Comparison of ENCODE assay signal across 1 cellular context in the genomic region with DNA sequence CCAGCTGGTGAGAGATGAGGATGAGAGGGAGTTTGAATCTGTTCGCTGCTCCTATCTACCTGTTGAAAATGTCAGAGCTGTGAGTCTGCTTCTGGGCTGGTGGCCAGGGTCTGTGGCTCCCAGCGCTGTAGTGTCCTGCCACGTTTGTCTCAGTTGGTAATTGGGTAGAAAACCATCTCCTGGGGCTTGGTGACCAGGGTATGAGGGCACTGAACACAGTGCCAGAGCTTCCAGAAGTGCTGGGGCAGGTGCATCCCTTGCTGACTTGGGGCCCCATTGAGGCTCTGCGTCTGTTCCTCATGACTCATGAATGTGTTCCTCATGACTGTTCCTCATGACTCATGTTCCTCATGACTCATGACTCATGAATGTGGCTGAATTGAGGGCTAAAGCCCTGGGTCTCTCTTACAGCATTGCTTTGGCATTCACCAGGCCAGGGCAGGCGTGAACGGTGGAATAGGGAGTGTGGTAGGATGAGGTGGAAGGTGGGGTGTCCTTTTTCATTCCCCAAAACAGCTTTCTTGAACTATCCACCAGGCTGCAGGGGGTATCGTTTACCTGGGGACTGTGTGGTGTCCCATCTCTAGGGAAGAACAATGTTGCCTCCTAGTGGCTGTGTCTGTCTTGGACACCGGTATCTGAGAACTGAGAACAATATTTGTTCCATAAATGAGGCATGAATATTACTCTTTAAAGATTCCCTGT.
TF ChIP-seq lines count a peak whose summit lies in the region.

No MANE protein-coding gene starts in this region.

TF ChIP-seq in K562, 482 proteins besides CTCF, POLR2A, EP300 and RAD21 (continued from another document and continues in another):
- TF ChIP-seq, protein P1, sequence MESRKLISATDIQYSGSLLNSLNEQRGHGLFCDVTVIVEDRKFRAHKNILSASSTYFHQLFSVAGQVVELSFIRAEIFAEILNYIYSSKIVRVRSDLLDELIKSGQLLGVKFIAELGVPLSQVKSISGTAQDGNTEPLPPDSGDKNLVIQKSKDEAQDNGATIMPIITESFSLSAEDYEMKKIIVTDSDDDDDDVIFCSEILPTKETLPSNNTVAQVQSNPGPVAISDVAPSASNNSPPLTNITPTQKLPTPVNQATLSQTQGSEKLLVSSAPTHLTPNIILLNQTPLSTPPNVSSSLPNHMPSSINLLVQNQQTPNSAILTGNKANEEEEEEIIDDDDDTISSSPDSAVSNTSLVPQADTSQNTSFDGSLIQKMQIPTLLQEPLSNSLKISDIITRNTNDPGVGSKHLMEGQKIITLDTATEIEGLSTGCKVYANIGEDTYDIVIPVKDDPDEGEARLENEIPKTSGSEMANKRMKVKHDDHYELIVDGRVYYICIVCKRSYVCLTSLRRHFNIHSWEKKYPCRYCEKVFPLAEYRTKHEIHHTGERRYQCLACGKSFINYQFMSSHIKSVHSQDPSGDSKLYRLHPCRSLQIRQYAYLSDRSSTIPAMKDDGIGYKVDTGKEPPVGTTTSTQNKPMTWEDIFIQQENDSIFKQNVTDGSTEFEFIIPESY (CRISPR knock-in tag; IDR thresholded peaks at IDR 0.05) = no peak
- no peak for TF ChIP-seq CSDE1 (IDR thresholded peaks at IDR 0.05)
- TF ChIP-seq LARP7 (IDR thresholded peaks at IDR 0.05) = no peak
- TF ChIP-seq SIRT6 (IDR thresholded peaks at IDR 0.05; ENCODE audit: low read depth, low read length) = no peak
- no peak for TF ChIP-seq NR2F6 (CRISPR knock-in tag; IDR thresholded peaks at IDR 0.05)
- TF ChIP-seq, protein P2, sequence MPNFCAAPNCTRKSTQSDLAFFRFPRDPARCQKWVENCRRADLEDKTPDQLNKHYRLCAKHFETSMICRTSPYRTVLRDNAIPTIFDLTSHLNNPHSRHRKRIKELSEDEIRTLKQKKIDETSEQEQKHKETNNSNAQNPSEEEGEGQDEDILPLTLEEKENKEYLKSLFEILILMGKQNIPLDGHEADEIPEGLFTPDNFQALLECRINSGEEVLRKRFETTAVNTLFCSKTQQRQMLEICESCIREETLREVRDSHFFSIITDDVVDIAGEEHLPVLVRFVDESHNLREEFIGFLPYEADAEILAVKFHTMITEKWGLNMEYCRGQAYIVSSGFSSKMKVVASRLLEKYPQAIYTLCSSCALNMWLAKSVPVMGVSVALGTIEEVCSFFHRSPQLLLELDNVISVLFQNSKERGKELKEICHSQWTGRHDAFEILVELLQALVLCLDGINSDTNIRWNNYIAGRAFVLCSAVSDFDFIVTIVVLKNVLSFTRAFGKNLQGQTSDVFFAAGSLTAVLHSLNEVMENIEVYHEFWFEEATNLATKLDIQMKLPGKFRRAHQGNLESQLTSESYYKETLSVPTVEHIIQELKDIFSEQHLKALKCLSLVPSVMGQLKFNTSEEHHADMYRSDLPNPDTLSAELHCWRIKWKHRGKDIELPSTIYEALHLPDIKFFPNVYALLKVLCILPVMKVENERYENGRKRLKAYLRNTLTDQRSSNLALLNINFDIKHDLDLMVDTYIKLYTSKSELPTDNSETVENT (CRISPR knock-in tag; IDR thresholded peaks at IDR 0.05) = no peak
- no peak for TF ChIP-seq FUS (optimal IDR thresholded peaks at IDR 0.05; ENCODE audit: low read depth, low read length)
- TF ChIP-seq MYNN (IDR thresholded peaks at IDR 0.05) = 0 out of 2 replicates have a peak, but pooled peaks have one; percentile 67
- TF ChIP-seq MYNN (CRISPR knock-in tag; IDR thresholded peaks at IDR 0.05) = no peak
- TF ChIP-seq CBX2 (IDR thresholded peaks at IDR 0.05; ENCODE audit: insufficient read depth, low read length, poor library complexity, severe bottlenecking) = no peak
- TF ChIP-seq ZC3H4 (CRISPR knock-in tag; IDR thresholded peaks at IDR 0.05; ENCODE audit: borderline replicate concordance) = no peak
- TF ChIP-seq E2F3 (CRISPR knock-in tag; IDR thresholded peaks at IDR 0.05) = no peak
- TF ChIP-seq ZNF165 (CRISPR knock-in tag; IDR thresholded peaks at IDR 0.05; ENCODE audit: borderline replicate concordance) = no peak
- TF ChIP-seq BRD4 (IDR thresholded peaks at IDR 0.05) = no peak
- TF ChIP-seq, protein P3, sequence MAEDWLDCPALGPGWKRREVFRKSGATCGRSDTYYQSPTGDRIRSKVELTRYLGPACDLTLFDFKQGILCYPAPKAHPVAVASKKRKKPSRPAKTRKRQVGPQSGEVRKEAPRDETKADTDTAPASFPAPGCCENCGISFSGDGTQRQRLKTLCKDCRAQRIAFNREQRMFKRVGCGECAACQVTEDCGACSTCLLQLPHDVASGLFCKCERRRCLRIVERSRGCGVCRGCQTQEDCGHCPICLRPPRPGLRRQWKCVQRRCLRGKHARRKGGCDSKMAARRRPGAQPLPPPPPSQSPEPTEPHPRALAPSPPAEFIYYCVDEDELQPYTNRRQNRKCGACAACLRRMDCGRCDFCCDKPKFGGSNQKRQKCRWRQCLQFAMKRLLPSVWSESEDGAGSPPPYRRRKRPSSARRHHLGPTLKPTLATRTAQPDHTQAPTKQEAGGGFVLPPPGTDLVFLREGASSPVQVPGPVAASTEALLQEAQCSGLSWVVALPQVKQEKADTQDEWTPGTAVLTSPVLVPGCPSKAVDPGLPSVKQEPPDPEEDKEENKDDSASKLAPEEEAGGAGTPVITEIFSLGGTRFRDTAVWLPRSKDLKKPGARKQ (CRISPR knock-in tag; IDR thresholded peaks at IDR 0.05) = no peak
- no peak for TF ChIP-seq SAFB (IDR thresholded peaks at IDR 0.05; ENCODE audit: borderline replicate concordance, low read depth, low read length)
- no peak for TF ChIP-seq YY1 (IDR thresholded peaks at IDR 0.05; ENCODE audit: borderline replicate concordance in 1 of 3, control insufficient read depth in 1 of 3, extremely low read depth in 1 of 3, insufficient read depth in 3 of 3, insufficient read length in 1 of 3, insufficient replicate concordance in 2 of 3, low read depth in 1 of 3, low read length in 2 of 3)
- peak; percentile 100 for TF ChIP-seq JUN (IDR thresholded peaks at IDR 0.05; ENCODE audit: borderline replicate concordance, low read depth, low read length)
- peak; percentile 90 for TF ChIP-seq JUN (CRISPR knock-in tag; IDR thresholded peaks at IDR 0.05; ENCODE audit: borderline replicate concordance)
- peak; percentile 99 for TF ChIP-seq BRD9 (IDR thresholded peaks at IDR 0.05; ENCODE audit: low read depth, partially characterized antibody)
- TF ChIP-seq, protein P4, sequence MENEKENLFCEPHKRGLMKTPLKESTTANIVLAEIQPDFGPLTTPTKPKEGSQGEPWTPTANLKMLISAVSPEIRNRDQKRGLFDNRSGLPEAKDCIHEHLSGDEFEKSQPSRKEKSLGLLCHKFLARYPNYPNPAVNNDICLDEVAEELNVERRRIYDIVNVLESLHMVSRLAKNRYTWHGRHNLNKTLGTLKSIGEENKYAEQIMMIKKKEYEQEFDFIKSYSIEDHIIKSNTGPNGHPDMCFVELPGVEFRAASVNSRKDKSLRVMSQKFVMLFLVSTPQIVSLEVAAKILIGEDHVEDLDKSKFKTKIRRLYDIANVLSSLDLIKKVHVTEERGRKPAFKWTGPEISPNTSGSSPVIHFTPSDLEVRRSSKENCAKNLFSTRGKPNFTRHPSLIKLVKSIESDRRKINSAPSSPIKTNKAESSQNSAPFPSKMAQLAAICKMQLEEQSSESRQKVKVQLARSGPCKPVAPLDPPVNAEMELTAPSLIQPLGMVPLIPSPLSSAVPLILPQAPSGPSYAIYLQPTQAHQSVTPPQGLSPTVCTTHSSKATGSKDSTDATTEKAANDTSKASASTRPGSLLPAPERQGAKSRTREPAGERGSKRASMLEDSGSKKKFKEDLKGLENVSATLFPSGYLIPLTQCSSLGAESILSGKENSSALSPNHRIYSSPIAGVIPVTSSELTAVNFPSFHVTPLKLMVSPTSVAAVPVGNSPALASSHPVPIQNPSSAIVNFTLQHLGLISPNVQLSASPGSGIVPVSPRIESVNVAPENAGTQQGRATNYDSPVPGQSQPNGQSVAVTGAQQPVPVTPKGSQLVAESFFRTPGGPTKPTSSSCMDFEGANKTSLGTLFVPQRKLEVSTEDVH (IDR thresholded peaks at IDR 0.05; ENCODE audit: low read depth, partially characterized antibody) = no peak
- TF ChIP-seq, protein P5, sequence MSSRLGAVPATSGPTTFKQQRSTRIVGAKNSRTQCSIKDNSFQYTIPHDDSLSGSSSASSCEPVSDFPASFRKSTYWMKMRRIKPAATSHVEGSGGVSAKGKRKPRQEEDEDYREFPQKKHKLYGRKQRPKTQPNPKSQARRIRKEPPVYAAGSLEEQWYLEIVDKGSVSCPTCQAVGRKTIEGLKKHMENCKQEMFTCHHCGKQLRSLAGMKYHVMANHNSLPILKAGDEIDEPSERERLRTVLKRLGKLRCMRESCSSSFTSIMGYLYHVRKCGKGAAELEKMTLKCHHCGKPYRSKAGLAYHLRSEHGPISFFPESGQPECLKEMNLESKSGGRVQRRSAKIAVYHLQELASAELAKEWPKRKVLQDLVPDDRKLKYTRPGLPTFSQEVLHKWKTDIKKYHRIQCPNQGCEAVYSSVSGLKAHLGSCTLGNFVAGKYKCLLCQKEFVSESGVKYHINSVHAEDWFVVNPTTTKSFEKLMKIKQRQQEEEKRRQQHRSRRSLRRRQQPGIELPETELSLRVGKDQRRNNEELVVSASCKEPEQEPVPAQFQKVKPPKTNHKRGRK (tag; IDR thresholded peaks at IDR 0.05) = no peak
- TF ChIP-seq STAT5B (CRISPR knock-in tag; IDR thresholded peaks at IDR 0.05) = no peak
- TF ChIP-seq FOXJ2 (tag; IDR thresholded peaks at IDR 0.05) = peak; percentile 75; the same call in 1 of the 2 replicates
- TF ChIP-seq JUNB (CRISPR knock-in tag; conservative IDR thresholded peaks at IDR 0.05) = peak; percentile 100
- peak; percentile 71 for TF ChIP-seq DIDO1 (tag; IDR thresholded peaks at IDR 0.05; ENCODE audit: low read depth)
- no peak for TF ChIP-seq TAF15 (IDR thresholded peaks at IDR 0.05; ENCODE audit: low read depth, low read length)
- no peak for TF ChIP-seq MCM5 (IDR thresholded peaks at IDR 0.05; ENCODE audit: low read depth)
- no peak for TF ChIP-seq POU5F1 (IDR thresholded peaks at IDR 0.05; ENCODE audit: borderline replicate concordance, low read depth, low read length, partially characterized antibody)
- no peak for TF ChIP-seq GTF2E2 (tag; IDR thresholded peaks at IDR 0.05)
- TF ChIP-seq CBX1 (IDR thresholded peaks at IDR 0.05; ENCODE audit: low read depth) = no peak
- no peak for TF ChIP-seq ZNF436 (CRISPR knock-in tag; IDR thresholded peaks at IDR 0.05)
- TF ChIP-seq ZNF830 (CRISPR knock-in tag; IDR thresholded peaks at IDR 0.05) = no peak
- TF ChIP-seq RCOR1 (IDR thresholded peaks at IDR 0.05; ENCODE audit: borderline replicate concordance in 1 of 2, low read depth in 2 of 2, low read length in 2 of 2) = peak in 1 of 2 experiments; percentile 81; a peak in 2 of 4 replicates
- TF ChIP-seq ZC3H11A (IDR thresholded peaks at IDR 0.05; ENCODE audit: low read depth, low read length) = no peak
- TF ChIP-seq ZNF133 (CRISPR knock-in tag; IDR thresholded peaks at IDR 0.05) = no peak
- no peak for TF ChIP-seq MEF2A (IDR thresholded peaks at IDR 0.05; ENCODE audit: control insufficient read depth, low read depth, low read length)
- no peak; the same call in 1 of the 2 replicates for TF ChIP-seq RAD51 (IDR thresholded peaks at IDR 0.05; ENCODE audit: borderline replicate concordance, low read depth)
- no peak for TF ChIP-seq ZNF780A (CRISPR knock-in tag; IDR thresholded peaks at IDR 0.05)
- no peak for TF ChIP-seq HDAC3 (IDR thresholded peaks at IDR 0.05; ENCODE audit: borderline replicate concordance, partially characterized antibody)
- TF ChIP-seq SRF (CRISPR knock-in tag; IDR thresholded peaks at IDR 0.05) = no peak
- TF ChIP-seq, protein P6, sequence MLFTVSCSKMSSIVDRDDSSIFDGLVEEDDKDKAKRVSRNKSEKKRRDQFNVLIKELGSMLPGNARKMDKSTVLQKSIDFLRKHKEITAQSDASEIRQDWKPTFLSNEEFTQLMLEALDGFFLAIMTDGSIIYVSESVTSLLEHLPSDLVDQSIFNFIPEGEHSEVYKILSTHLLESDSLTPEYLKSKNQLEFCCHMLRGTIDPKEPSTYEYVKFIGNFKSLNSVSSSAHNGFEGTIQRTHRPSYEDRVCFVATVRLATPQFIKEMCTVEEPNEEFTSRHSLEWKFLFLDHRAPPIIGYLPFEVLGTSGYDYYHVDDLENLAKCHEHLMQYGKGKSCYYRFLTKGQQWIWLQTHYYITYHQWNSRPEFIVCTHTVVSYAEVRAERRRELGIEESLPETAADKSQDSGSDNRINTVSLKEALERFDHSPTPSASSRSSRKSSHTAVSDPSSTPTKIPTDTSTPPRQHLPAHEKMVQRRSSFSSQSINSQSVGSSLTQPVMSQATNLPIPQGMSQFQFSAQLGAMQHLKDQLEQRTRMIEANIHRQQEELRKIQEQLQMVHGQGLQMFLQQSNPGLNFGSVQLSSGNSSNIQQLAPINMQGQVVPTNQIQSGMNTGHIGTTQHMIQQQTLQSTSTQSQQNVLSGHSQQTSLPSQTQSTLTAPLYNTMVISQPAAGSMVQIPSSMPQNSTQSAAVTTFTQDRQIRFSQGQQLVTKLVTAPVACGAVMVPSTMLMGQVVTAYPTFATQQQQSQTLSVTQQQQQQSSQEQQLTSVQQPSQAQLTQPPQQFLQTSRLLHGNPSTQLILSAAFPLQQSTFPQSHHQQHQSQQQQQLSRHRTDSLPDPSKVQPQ (CRISPR knock-in tag; IDR thresholded peaks at IDR 0.05; ENCODE audit: borderline replicate concordance) = no peak; the same call in 1 of the 2 replicates
- 0 out of 2 replicates have a peak, but pooled peaks have one; percentile 15 for TF ChIP-seq ERF (CRISPR knock-in tag; IDR thresholded peaks at IDR 0.05)
- no peak for TF ChIP-seq ZNF75A (CRISPR knock-in tag; IDR thresholded peaks at IDR 0.05)
- TF ChIP-seq, protein P7, sequence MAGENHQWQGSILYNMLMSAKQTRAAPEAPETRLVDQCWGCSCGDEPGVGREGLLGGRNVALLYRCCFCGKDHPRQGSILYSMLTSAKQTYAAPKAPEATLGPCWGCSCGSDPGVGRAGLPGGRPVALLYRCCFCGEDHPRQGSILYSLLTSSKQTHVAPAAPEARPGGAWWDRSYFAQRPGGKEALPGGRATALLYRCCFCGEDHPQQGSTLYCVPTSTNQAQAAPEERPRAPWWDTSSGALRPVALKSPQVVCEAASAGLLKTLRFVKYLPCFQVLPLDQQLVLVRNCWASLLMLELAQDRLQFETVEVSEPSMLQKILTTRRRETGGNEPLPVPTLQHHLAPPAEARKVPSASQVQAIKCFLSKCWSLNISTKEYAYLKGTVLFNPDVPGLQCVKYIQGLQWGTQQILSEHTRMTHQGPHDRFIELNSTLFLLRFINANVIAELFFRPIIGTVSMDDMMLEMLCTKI (IDR thresholded peaks at IDR 0.05; ENCODE audit: partially characterized antibody) = no peak
- TF ChIP-seq CBFA2T2 (conservative IDR thresholded peaks at IDR 0.05) = peak; percentile 53; the same call in 1 of the 2 replicates
- TF ChIP-seq, protein P8, sequence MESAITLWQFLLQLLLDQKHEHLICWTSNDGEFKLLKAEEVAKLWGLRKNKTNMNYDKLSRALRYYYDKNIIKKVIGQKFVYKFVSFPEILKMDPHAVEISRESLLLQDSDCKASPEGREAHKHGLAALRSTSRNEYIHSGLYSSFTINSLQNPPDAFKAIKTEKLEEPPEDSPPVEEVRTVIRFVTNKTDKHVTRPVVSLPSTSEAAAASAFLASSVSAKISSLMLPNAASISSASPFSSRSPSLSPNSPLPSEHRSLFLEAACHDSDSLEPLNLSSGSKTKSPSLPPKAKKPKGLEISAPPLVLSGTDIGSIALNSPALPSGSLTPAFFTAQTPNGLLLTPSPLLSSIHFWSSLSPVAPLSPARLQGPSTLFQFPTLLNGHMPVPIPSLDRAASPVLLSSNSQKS (CRISPR knock-in tag; IDR thresholded peaks at IDR 0.05) = no peak
- no peak for TF ChIP-seq ESRRB (CRISPR knock-in tag; IDR thresholded peaks at IDR 0.05; ENCODE audit: borderline replicate concordance)
- no peak for TF ChIP-seq NR1H2 (CRISPR knock-in tag; IDR thresholded peaks at IDR 0.05)
- peak in 1 of 2 experiments; percentile 28; a peak in 2 of 4 replicates for TF ChIP-seq FOXK2 (conservative IDR thresholded peaks at IDR 0.05 in 1 of 2, IDR thresholded peaks at IDR 0.05 in 1 of 2; ENCODE audit: low read depth in 2 of 2)
- no peak for TF ChIP-seq ZNF431 (CRISPR knock-in tag; IDR thresholded peaks at IDR 0.05)
